Comparison of ENCODE assay signal across 8 cellular contexts in the genomic region with DNA sequence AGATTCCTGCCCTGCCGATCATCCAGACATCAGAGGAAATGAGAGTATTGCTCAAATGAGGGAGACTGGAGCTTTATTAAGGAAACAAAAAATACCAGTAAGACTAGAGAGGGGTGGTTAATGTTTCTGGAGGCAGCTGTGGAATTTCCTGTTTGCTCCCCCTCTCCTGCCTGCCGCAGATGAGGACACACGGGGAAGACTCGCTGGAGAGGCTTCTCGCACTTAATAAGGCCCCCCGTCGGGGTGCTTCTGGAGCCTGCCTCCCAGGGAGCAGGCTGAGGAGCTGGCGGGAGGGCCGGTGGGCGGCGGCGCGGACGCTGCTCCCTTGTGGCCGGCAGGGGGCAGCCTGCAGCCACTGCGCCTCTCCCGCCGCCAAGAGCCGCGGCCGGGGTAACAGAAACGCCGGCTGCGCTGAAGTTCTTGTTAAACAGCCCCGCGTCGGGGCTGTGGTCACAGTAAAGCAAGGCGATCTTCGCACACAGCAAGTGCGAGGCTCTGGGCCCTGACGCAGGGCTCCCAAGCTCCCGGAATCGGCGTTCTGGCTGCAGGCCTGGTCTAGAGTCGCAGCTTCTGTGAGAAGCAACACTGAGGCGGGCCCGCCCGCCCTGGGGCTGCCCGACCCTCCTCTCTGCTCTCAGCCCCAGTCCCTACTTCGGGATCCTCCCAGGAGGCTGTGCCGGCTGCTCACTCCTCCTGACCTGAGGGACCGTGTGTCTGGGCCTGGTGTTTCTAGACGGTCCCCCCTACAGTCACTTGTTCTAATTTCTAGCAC. TPM values are rescaled to one million over a fixed set of nuclear protein-coding genes. Genes with fewer than 3 reads are reported as not detected.
DNase-seq lines count a peak whose midpoint lies in the region; ATAC-seq and TF ChIP-seq lines count a peak whose summit lies in the region.

No MANE protein-coding gene starts in this region.

- no peaks in the 10 kb centered on the region for H3K9me3 Mint-ChIP-seq in activated CD4-positive, alpha-beta memory T cell treated with anti-CD3 and anti-CD28 coated beads for 36 hours
- H3K9me3 Mint-ChIP-seq in memory B cell = no peaks in the 10 kb centered on the region

- peak overlapping the region; percentile 98 for H3K27ac ChIP-seq in AG04450 (ENCODE audit: low read depth, low read length)

- CTCF ChIA-PET in AG04450 (lab: Charles Lee) = interaction anchor here (0.6 to 3.6 kb wide), 25 partner anchors 9 to 1437 kb away, joined by 3 to 57 read pairs (median 5); partner anchors contain the start of genes IP6K3, LEMD2 and UQCC2
- CTCF ChIA-PET in activated CD4-positive, alpha-beta memory T cell treated with anti-CD3 and anti-CD28 coated beads for 36 hours (lab: Charles Lee) = interaction anchor here (0.6 to 9.0 kb wide), 55 partner anchors 8 to 452 kb away, joined by 3 to 254 read pairs (median 4); partner anchors contain the start of genes LEMD2, UQCC2 and ZBTB9

- no peak overlapping the region for H3K27ac Mint-ChIP-seq in activated CD4-positive, alpha-beta memory T cell treated with anti-CD3 and anti-CD28 coated beads for 36 hours
- H3K27ac Mint-ChIP-seq in memory B cell = no peak overlapping the region

- POLR2A ChIA-PET in AG04450 (lab: Yijun Ruan, JAX) = interaction anchor here (0.6 to 2.8 kb wide), 13 partner anchors 10 to 374 kb away, joined by 3 to 15 read pairs (median 7); partner anchors contain the start of genes BAK1, GRM4, LEMD2 and UQCC2
- POLR2A ChIA-PET in activated CD4-positive, alpha-beta memory T cell treated with anti-CD3 and anti-CD28 coated beads for 36 hours (lab: Charles Lee) = interaction anchor here (0.6 to 1.7 kb wide), 4 partner anchors 17 to 256 kb away, joined by 3 to 5 read pairs (median 4); partner anchors contain the start of genes LEMD2 and UQCC2

- no peak overlapping the region for H3K4me3 Mint-ChIP-seq in activated CD4-positive, alpha-beta memory T cell treated with anti-CD3 and anti-CD28 coated beads for 36 hours
- H3K4me3 Mint-ChIP-seq in memory B cell = no peak overlapping the region

- peak; percentile 93 for DNase-seq in AG04450 (ENCODE audit: low read depth, low spot score)
- peak; percentile 19 for DNase-seq in NCI-H345 treated with DMSO at 0.1 percent for 48 hours (lab: John Stamatoyannopoulos, UW; ENCODE audit: unreplicated experiment)
- peak; percentile 70 for DNase-seq in activated CD4-positive, alpha-beta memory T cell treated with anti-CD3 and anti-CD28 coated beads for 36 hours
- peak; percentile 35 for DNase-seq in effector CD8-positive, alpha-beta T cell (lab: John Stamatoyannopoulos, UW)
- DNase-seq in memory B cell (ENCODE audit: low spot score in 2 of 2) = peak; percentile 68 to 73
- DNase-seq in stimulated activated CD4-positive, alpha-beta T cell treated with anti-CD3 and anti-CD28 coated beads, TNF-alpha, amount 100 ng/mL, for 4 hours (ENCODE audit: low read depth in 3 of 3) = peak; percentile 30 to 48 (median 33)

- ATAC-seq in GM21723 (IDR thresholded peaks at IDR 0.05; ENCODE audit: unreplicated experiment) (peak; percentile 55), memory B cell (ENCODE audit: low read depth) (peak; percentile 78), GM19463 (IDR thresholded peaks at IDR 0.05; ENCODE audit: unreplicated experiment) (no peak)

- intact Hi-C loops in activated CD4-positive, alpha-beta memory T cell treated with anti-CD3 and anti-CD28 coated beads for 36 hours (cut with micrococcal nuclease) = loop anchor here (5.0 kb wide), 1 partner anchor 381 kb away; no protein-coding TSS in a partner anchor

- H3K36me3 Mint-ChIP-seq in activated CD4-positive, alpha-beta memory T cell treated with anti-CD3 and anti-CD28 coated beads for 36 hours = peaks cover 17% of the 10 kb centered on the region
- peaks cover 15% of the 10 kb centered on the region for H3K36me3 Mint-ChIP-seq in memory B cell

- no peaks in the 10 kb centered on the region for H3K4me1 Mint-ChIP-seq in activated CD4-positive, alpha-beta memory T cell treated with anti-CD3 and anti-CD28 coated beads for 36 hours (ENCODE audit: low read depth)
- peaks cover 8% of the 10 kb centered on the region for H3K4me1 Mint-ChIP-seq in memory B cell

- H3K27me3 Mint-ChIP-seq in activated CD4-positive, alpha-beta memory T cell treated with anti-CD3 and anti-CD28 coated beads for 36 hours = no peaks in the 10 kb centered on the region
- peaks cover 11% of the 10 kb centered on the region for H3K27me3 Mint-ChIP-seq in memory B cell

- H3K4me3 ChIP-seq in AG04450 (ENCODE audit: low read depth, low read length) = peak overlapping the region; percentile 27

- H3K9me3 ChIP-seq in AG04450 (ENCODE audit: control insufficient read depth, insufficient read depth, low read length) = peaks cover 8% of the 10 kb centered on the region

- TF ChIP-seq CTCF in AG04450 (IDR thresholded peaks at IDR 0.05; ENCODE audit: low read depth, low read length) = peak; percentile 82

- no peaks in the 10 kb centered on the region for H3K27me3 ChIP-seq in AG04450 (ENCODE audit: control insufficient read depth, insufficient read depth, low read length)

RNA-seq across cellular contexts. Expression of gene LEMD2, which starts 17.4 kb away (rescaled TPM):
- polyA plus RNA-seq in AG04450 (2011; rRNA removed) = 47.4 and 53.9 TPM in 2 replicates
- polyA minus RNA-seq in AG04450 (2011; rRNA and poly(A)+ RNA removed) = 47.0 and 48.2 TPM in 2 replicates
- total RNA-seq in activated CD4-positive, alpha-beta memory T cell treated with anti-CD3 and anti-CD28 coated beads for 36 hours = 10 to 100 TPM; 51.4 to 54.8 TPM

RNA-seq across cellular contexts. Expression of gene IP6K3, which starts 24.8 kb away (rescaled TPM):
- polyA plus RNA-seq in AG04450 (2011; rRNA removed) = 1.1 and 1.6 TPM in 2 replicates
- polyA minus RNA-seq in AG04450 (2011; rRNA and poly(A)+ RNA removed) = 0.91 and 2.1 TPM in 2 replicates
- not detected for total RNA-seq in activated CD4-positive, alpha-beta memory T cell treated with anti-CD3 and anti-CD28 coated beads for 36 hours

RNA-seq across cellular contexts. Expression of gene MLN, which starts 32.3 kb away (rescaled TPM):
- polyA plus RNA-seq in AG04450 (2011; rRNA removed) = not detected in 2 replicates
- polyA minus RNA-seq in AG04450 (2011; rRNA and poly(A)+ RNA removed) = not detected in 2 replicates
- not detected for total RNA-seq in activated CD4-positive, alpha-beta memory T cell treated with anti-CD3 and anti-CD28 coated beads for 36 hours

Comparison
In these comparisons a context has a peak if more than half of its experiments do, and no peak if none do; other contexts are left out.
1. DNase-seq: peak in every context shown above with its lines; median percentile 93 in AG04450; 70 in memory B cell; 70 in activated CD4-positive, alpha-beta memory T cell treated with anti-CD3 and anti-CD28 coated beads for 36 hours; 35 in effector CD8-positive, alpha-beta T cell; 33 in stimulated activated CD4-positive, alpha-beta T cell treated with anti-CD3 and anti-CD28 coated beads, TNF-alpha, amount 100 ng/mL, for 4 hours; 19 in NCI-H345 treated with DMSO at 0.1 percent for 48 hours.